8 cellular contexts compared by ENCODE assay signal in genomic region chr4:185567828-185568442, GRCh38. TPM values are rescaled to one million over a fixed set of nuclear protein-coding genes. Genes with fewer than 3 reads are reported as not detected.
DNase-seq lines count a peak whose midpoint lies in the region; TF ChIP-seq lines count a peak whose summit lies in the region.
"Had no signal": no experiment of that assay in that cellular context is flagged by ENCODE, and none has a peak within 500 bp of the region (broad histone marks: within the 10 kb centered on the region; RNA-seq: fewer than 3 reads in every experiment).

No MANE protein-coding gene starts in this region.

- no peaks in the 10 kb centered on the region for H3K9me3 ChIP-seq in cardiac muscle cell (ENCODE audit: low read depth)

- no peaks in the 10 kb centered on the region for H3K27me3 ChIP-seq in cardiac muscle cell

- no peak for TF ChIP-seq CTCF in cardiac muscle cell (IDR thresholded peaks at IDR 0.05; ENCODE audit: low read depth, low read length)

- H3K27ac ChIP-seq in cardiac muscle cell = peak overlapping the region; percentile 87
- H3K27ac ChIP-seq in urinary bladder (ENCODE audit: low read depth) = peak overlapping the region; percentile 67

- H3K4me3 ChIP-seq in cardiac muscle cell (no peak overlapping the region), urinary bladder (ENCODE audit: low read depth, low read length) (no peak overlapping the region)

- WGBS in urinary bladder = 46% methylated on average over 8 of the region's 8 CpGs

- H3K4me1 ChIP-seq in cardiac muscle cell (ENCODE audit: low read depth) (peaks cover 27% of the 10 kb centered on the region), urinary bladder (ENCODE audit: insufficient read depth) (no peaks in the 10 kb centered on the region)

- peak; percentile 73 for DNase-seq in amniotic epithelial cell (ENCODE audit: low read depth)
- DNase-seq in cardiac muscle cell (ENCODE audit: low read depth in 1 of 2, low spot score in 1 of 2) = peak in 1 of 2 donors; percentile 85
- DNase-seq in occipital lobe (lab: John Stamatoyannopoulos, UW) = peak; percentile 42
- DNase-seq in NCI-H82 treated with DMSO at 0.1 percent for 48 hours (lab: John Stamatoyannopoulos, UW; ENCODE audit: unreplicated experiment) = no peak
- DNase-seq in activated CD4-positive, alpha-beta T cell treated with anti-CD3 and anti-CD28 coated beads, Interleukin-2, amount 50 U/mL, for 1 hour = no peak
- DNase-seq in HuH-7 (ENCODE audit: low spot score) = no peak

- H3K36me3 ChIP-seq in cardiac muscle cell = no peaks in the 10 kb centered on the region
- no peaks in the 10 kb centered on the region for H3K36me3 ChIP-seq in urinary bladder (ENCODE audit: insufficient read depth)

RNA-seq across cellular contexts. Expression of gene PDLIM3, which starts 32.6 kb away (rescaled TPM):
- total RNA-seq in cardiac muscle cell (35.2 and 43.2 TPM in 2 replicates), occipital lobe (18.2 TPM), urinary bladder (456 TPM)
- polyA plus RNA-seq in cardiac muscle cell (23.6 and 29.1 TPM in 2 replicates), urinary bladder (358 TPM)
- total RNA-seq: activated CD8-positive, alpha-beta memory T cell treated with anti-CD3 and anti-CD28 coated beads for 36 hours had no signal

Comparison
In these comparisons a context has a peak if more than half of its experiments do, and no peak if none do; other contexts are left out.
1. DNase-seq: peak in amniotic epithelial cell (single experiment) and occipital lobe (single experiment); none in NCI-H82 treated with DMSO at 0.1 percent for 48 hours (single experiment), activated CD4-positive, alpha-beta T cell treated with anti-CD3 and anti-CD28 coated beads, Interleukin-2, amount 50 U/mL, for 1 hour (single experiment) and HuH-7 (single experiment).
2. RNA of gene PDLIM3, which starts 32.6 kb away (total RNA-seq): 456 TPM in urinary bladder (single experiment); 35.2 to 43.2 TPM in cardiac muscle cell and 18.2 TPM in occipital lobe (single experiment); every median in the first group is over 10 times any median in the second.